Comparison of ENCODE assay signal across 9 cellular contexts in genomic region chr3:149203758-149204157, GRCh38. TPM values are rescaled to one million over a fixed set of nuclear protein-coding genes. Genes with fewer than 3 reads are reported as not detected.
A peak's percentile ranks its signal among the peaks of the same experiment; 100 is the strongest.
DNase-seq lines count a peak whose midpoint lies in the region; ATAC-seq, FAIRE-seq and TF ChIP-seq lines count a peak whose summit lies in the region.
"Had no signal": no experiment of that assay in that cellular context is flagged by ENCODE, and none has a peak within 500 bp of the region (broad histone marks: within the 10 kb centered on the region; RNA-seq: fewer than 3 reads in every experiment).

No MANE protein-coding gene starts in this region.

- no peak overlapping the region for H2AFZ ChIP-seq in mammary epithelial cell (ENCODE audit: low read depth, low read length)

- TF ChIP-seq CTCF in mammary epithelial cell (conservative IDR thresholded peaks at IDR 0.05 in 1 of 2, IDR thresholded peaks at IDR 0.05 in 1 of 2; ENCODE audit: extremely low read depth in 1 of 2, insufficient read depth in 1 of 2, low read depth in 1 of 2, low read length in 2 of 2) = no peak
- TF ChIP-seq CTCF in progenitor cell of endocrine pancreas (IDR thresholded peaks at IDR 0.05; ENCODE audit: unreplicated experiment) = no peak

- H3K4me1 Mint-ChIP-seq in activated CD8-positive, alpha-beta T cell treated with anti-CD3 and anti-CD28 coated beads, Interleukin-2, amount 10 ng/mL, durations not matched to agents 7 days and 5 days (ENCODE audit: low read depth) = peaks cover 11% of the 10 kb centered on the region
- peaks cover 15% of the 10 kb centered on the region for H3K4me1 Mint-ChIP-seq in progenitor cell of endocrine pancreas (ENCODE audit: low read depth)

- in situ Hi-C loops in mammary epithelial cell (cut with MboI; ENCODE audit: low sequenced_read_pairs in 2 of 2) = no loop called here

- CTCF ChIA-PET in activated CD8-positive, alpha-beta T cell treated with anti-CD3 and anti-CD28 coated beads, Interleukin-2, amount 10 ng/mL, durations not matched to agents 7 days and 5 days (lab: Charles Lee) = no interaction called here
- CTCF ChIA-PET in mammary epithelial cell (lab: Charles Lee; ENCODE audit: low non-redundant PET) = no interaction called here

- 74% methylated on average over 3 of the region's 3 CpGs for WGBS in mammary epithelial cell (ENCODE audit: low coverage, missing lambda C conversion rate)
- WGBS in small intestine, 3 donors = 57 to 78% (median 68%) methylated on average over 3 of the region's 3 CpGs

- no peak overlapping the region for H3K4me3 Mint-ChIP-seq in activated CD8-positive, alpha-beta T cell treated with anti-CD3 and anti-CD28 coated beads, Interleukin-2, amount 10 ng/mL, durations not matched to agents 7 days and 5 days
- no peak overlapping the region for H3K4me3 Mint-ChIP-seq in progenitor cell of endocrine pancreas (ENCODE audit: low read depth)

- DNase-seq in GM18507 (ENCODE audit: extremely low spot score, insufficient read length, low read depth) = peak; percentile 23
- DNase-seq in activated CD8-positive, alpha-beta T cell treated with anti-CD3 and anti-CD28 coated beads, Interleukin-2, amount 10 ng/mL, durations not matched to agents 7 days and 5 days = no peak
- no peak for DNase-seq in mammary epithelial cell
- DNase-seq in small intestine = no peak
- no peak for DNase-seq in progenitor cell of endocrine pancreas (ENCODE audit: low spot score, unreplicated experiment)
- DNase-seq in NCI-H524 treated with DMSO at 0.1 percent for 48 hours (lab: John Stamatoyannopoulos, UW) = no peak
- DNase-seq: NCI-H2029 treated with DMSO at 0.1 percent for 48 hours had no signal

- no peak overlapping the region for H3K9ac ChIP-seq in mammary epithelial cell (ENCODE audit: insufficient read depth, low read length)

- H3K36me3 ChIP-seq in mammary epithelial cell (ENCODE audit: insufficient read depth, low read length) (no peaks in the 10 kb centered on the region), small intestine (ENCODE audit: control insufficient read depth in 2 of 2, insufficient read depth in 2 of 2, low read length in 2 of 2) (no peaks in the 10 kb centered on the region)

- H3K4me1 ChIP-seq in mammary epithelial cell (ENCODE audit: insufficient read depth, low read length) (no peaks in the 10 kb centered on the region), small intestine (ENCODE audit: control insufficient read depth in 2 of 2, insufficient read depth in 1 of 2, low read depth in 1 of 2, low read length in 1 of 2) (no peaks in the 10 kb centered on the region)

- ATAC-seq in GM21515 (IDR thresholded peaks at IDR 0.05; ENCODE audit: unreplicated experiment) (peak; percentile 98), HG03378 (IDR thresholded peaks at IDR 0.05; ENCODE audit: unreplicated experiment) (peak; percentile 100)
- ATAC-seq in activated CD8-positive, alpha-beta T cell treated with anti-CD3 and anti-CD28 coated beads, Interleukin-2, amount 10 ng/mL, durations not matched to agents 7 days and 5 days = peak; percentile 53

- dilution Hi-C loops in mammary epithelial cell (cut with HindIII; ENCODE audit: low sequenced_read_pairs) = no loop called here

- H3K4me3 ChIP-seq in mammary epithelial cell (replicated peaks in 1 of 3; ENCODE audit: insufficient read depth in 1 of 3, low read depth in 2 of 3, low read length in 3 of 3) = no peak overlapping the region
- no peak overlapping the region for H3K4me3 ChIP-seq in small intestine (ENCODE audit: low read depth in 1 of 2, low read length in 2 of 2)

- H4K20me1 ChIP-seq in mammary epithelial cell (ENCODE audit: insufficient read depth, low read length) = no peaks in the 10 kb centered on the region

- no peaks in the 10 kb centered on the region for H3K36me3 Mint-ChIP-seq in activated CD8-positive, alpha-beta T cell treated with anti-CD3 and anti-CD28 coated beads, Interleukin-2, amount 10 ng/mL, durations not matched to agents 7 days and 5 days (ENCODE audit: low read depth)
- no peaks in the 10 kb centered on the region for H3K36me3 Mint-ChIP-seq in progenitor cell of endocrine pancreas (ENCODE audit: insufficient read depth)

- no peak overlapping the region for H3K27ac Mint-ChIP-seq in activated CD8-positive, alpha-beta T cell treated with anti-CD3 and anti-CD28 coated beads, Interleukin-2, amount 10 ng/mL, durations not matched to agents 7 days and 5 days
- no peak overlapping the region for H3K27ac Mint-ChIP-seq in progenitor cell of endocrine pancreas

- no TSS peak for BruUV-seq in mammary epithelial cell (replicated peaks; lab: Mats Ljungman, UMichigan)

- FAIRE-seq in GM18507 (lab: Jason Lieb, UNC) (peak; percentile 71), small intestine (lab: Jason Lieb, UNC) (no peak)

- H3K79me2 ChIP-seq in mammary epithelial cell (ENCODE audit: insufficient read depth, low read length) = no peaks in the 10 kb centered on the region

- peaks cover 24% of the 10 kb centered on the region for H3K27me3 Mint-ChIP-seq in activated CD8-positive, alpha-beta T cell treated with anti-CD3 and anti-CD28 coated beads, Interleukin-2, amount 10 ng/mL, durations not matched to agents 7 days and 5 days (ENCODE audit: low read depth)
- H3K27me3 Mint-ChIP-seq in progenitor cell of endocrine pancreas = no peaks in the 10 kb centered on the region

- H3K27me3 ChIP-seq in mammary epithelial cell (ENCODE audit: insufficient read depth, low read length) (no peaks in the 10 kb centered on the region), small intestine (ENCODE audit: control insufficient read depth in 2 of 2, insufficient read depth in 2 of 2, low read length in 2 of 2) (no peaks in the 10 kb centered on the region)

- H3K27ac ChIP-seq in mammary epithelial cell (ENCODE audit: insufficient read depth, low read depth, low read length) (no peak overlapping the region), small intestine (ENCODE audit: low read depth in 1 of 2, low read length in 1 of 2) (no peak overlapping the region)

- POLR2A ChIA-PET in activated CD8-positive, alpha-beta T cell treated with anti-CD3 and anti-CD28 coated beads, Interleukin-2, amount 10 ng/mL, durations not matched to agents 7 days and 5 days (lab: Charles Lee) = no interaction called here

- no peaks in the 10 kb centered on the region for H3K9me3 Mint-ChIP-seq in activated CD8-positive, alpha-beta T cell treated with anti-CD3 and anti-CD28 coated beads, Interleukin-2, amount 10 ng/mL, durations not matched to agents 7 days and 5 days (ENCODE audit: insufficient read depth)
- no peaks in the 10 kb centered on the region for H3K9me3 Mint-ChIP-seq in progenitor cell of endocrine pancreas (ENCODE audit: low read depth)

- H3K4me2 ChIP-seq in mammary epithelial cell (ENCODE audit: insufficient read depth, low read depth, low read length) = no peak overlapping the region

- intact Hi-C loops in mammary epithelial cell (cut with micrococcal nuclease) = no loop called here

- H3K9me3 ChIP-seq in mammary epithelial cell (replicated peaks; ENCODE audit: insufficient read depth, low read length) (no peaks in the 10 kb centered on the region), small intestine (ENCODE audit: control insufficient read depth, low read depth) (no peaks in the 10 kb centered on the region)

RNA-seq across cellular contexts. Expression of gene CP, which starts 17.9 kb away (rescaled TPM):
- not detected for total RNA-seq in activated CD8-positive, alpha-beta T cell treated with anti-CD3 and anti-CD28 coated beads, Interleukin-2, amount 10 ng/mL, durations not matched to agents 7 days and 5 days
- total RNA-seq in mammary epithelial cell (not detected), progenitor cell of endocrine pancreas (0.93 and 1.0 TPM in 2 replicates)
- polyA plus RNA-seq in mammary epithelial cell (not detected), small intestine (10 to 100 TPM in 1 of 3 donors, 1 to 10 TPM in 2; 1.8 to 15.6 (median 3.8) TPM)
- polyA minus RNA-seq in mammary epithelial cell = not detected
